18 cellular contexts compared by ENCODE assay signal in genomic region chr1:223775054-223775453, GRCh38.
DNase-seq lines count a peak whose midpoint lies in the region; ATAC-seq and TF ChIP-seq lines count a peak whose summit lies in the region.
"Had no signal": no experiment of that assay in that cellular context is flagged by ENCODE, and none has a peak within 500 bp of the region (broad histone marks: within the 10 kb centered on the region; RNA-seq: fewer than 3 reads in every experiment).

No MANE protein-coding gene starts in this region.

- H3K4me3 ChIP-seq in CD8-positive, alpha-beta memory T cell (ENCODE audit: low read length) = no peak overlapping the region
- H3K4me3 ChIP-seq in PC-9 = no peak overlapping the region
- H3K4me3 ChIP-seq: SK-N-MC had no signal

- BruUV-seq in PC-9 (replicated peaks; lab: Mats Ljungman, UMichigan) = no TSS peak

- no peak for DNase-seq in CD8-positive, alpha-beta memory T cell
- DNase-seq in PC-9 = no peak
- no peak for DNase-seq in effector memory CD8-positive, alpha-beta T cell
- DNase-seq in sciatic nerve (ENCODE audit: low spot score) = no peak
- no peak for DNase-seq in NCI-H1417 (lab: John Stamatoyannopoulos, UW)
- no peak for DNase-seq in type B pancreatic cell (ENCODE audit: extremely low spot score, unreplicated experiment)
- DNase-seq: activated CD4-positive, alpha-beta T cell treated with anti-CD3 and anti-CD28 coated beads for 1 hour; activated effector memory CD4-positive, alpha-beta T cell treated with Interleukin-2 at 50 U/mL for 16 hours; cortex of kidney; glutamatergic neuron; NCI-H1436 treated with DMSO at 0.1 percent for 48 hours; NCI-H774 had no signal

- TF ChIP-seq CTCF in PC-9 (conservative IDR thresholded peaks at IDR 0.05) = no peak
- TF ChIP-seq CTCF in type B pancreatic cell (conservative IDR thresholded peaks at IDR 0.05) = no peak

- no peaks in the 10 kb centered on the region for H3K9me3 Mint-ChIP-seq in CD8-positive, alpha-beta memory T cell
- no peaks in the 10 kb centered on the region for H3K9me3 Mint-ChIP-seq in effector memory CD8-positive, alpha-beta T cell
- no peaks in the 10 kb centered on the region for H3K9me3 Mint-ChIP-seq in type B pancreatic cell

- no peak for ATAC-seq in effector memory CD8-positive, alpha-beta T cell (replicated peaks)
- ATAC-seq in sciatic nerve (peak; percentile 28), HG03354 (IDR thresholded peaks at IDR 0.05; ENCODE audit: poor library complexity, severe bottlenecking, unreplicated experiment) (no peak), GM18519 (IDR thresholded peaks at IDR 0.05; ENCODE audit: low FRiP score, unreplicated experiment) (no peak)
- ATAC-seq: HepG2, left lobe of liver had no signal

- H3K4me1 ChIP-seq in CD8-positive, alpha-beta memory T cell (ENCODE audit: insufficient read depth, low read length) = peaks cover 18% of the 10 kb centered on the region
- H3K4me1 ChIP-seq in PC-9 (replicated peaks; ENCODE audit: insufficient read depth) = peaks cover 73% of the 10 kb centered on the region

- H2AFZ ChIP-seq in PC-9 = no peak overlapping the region

- H3K79me2 ChIP-seq in PC-9 (ENCODE audit: low read depth) = peaks cover 12% of the 10 kb centered on the region; the same call in 1 of the 2 replicates

- H3K9me3 ChIP-seq in CD8-positive, alpha-beta memory T cell (ENCODE audit: low read length) = no peaks in the 10 kb centered on the region
- no peaks in the 10 kb centered on the region for H3K9me3 ChIP-seq in PC-9 (ENCODE audit: insufficient read depth, low read depth)
- H3K9me3 ChIP-seq: neutrophil had no signal

- H3K27me3 Mint-ChIP-seq in CD8-positive, alpha-beta memory T cell = no peaks in the 10 kb centered on the region
- no peaks in the 10 kb centered on the region for H3K27me3 Mint-ChIP-seq in effector memory CD8-positive, alpha-beta T cell
- no peaks in the 10 kb centered on the region for H3K27me3 Mint-ChIP-seq in type B pancreatic cell

- no peak overlapping the region for H3K27ac ChIP-seq in CD8-positive, alpha-beta memory T cell (ENCODE audit: low read depth, low read length)
- peak overlapping the region; percentile 86 for H3K27ac ChIP-seq in PC-9
- H3K27ac ChIP-seq: neutrophil, SK-N-MC had no signal

- H3K36me3 ChIP-seq in CD8-positive, alpha-beta memory T cell (ENCODE audit: insufficient read depth, low read length) = peaks cover 49% of the 10 kb centered on the region
- H3K36me3 ChIP-seq in PC-9 (ENCODE audit: low read depth) = peaks cover 60% of the 10 kb centered on the region

- peaks cover 82% of the 10 kb centered on the region for H3F3A ChIP-seq in PC-9 (ENCODE audit: insufficient read depth, low read depth)

- H3K27me3 ChIP-seq in CD8-positive, alpha-beta memory T cell (ENCODE audit: insufficient read depth, low read length, poor library complexity, severe bottlenecking) = no peaks in the 10 kb centered on the region
- H3K27me3 ChIP-seq in PC-9 (ENCODE audit: insufficient read depth, low read depth) = no peaks in the 10 kb centered on the region
- H3K27me3 ChIP-seq: neutrophil had no signal

- H3K9me2 ChIP-seq in PC-9 (ENCODE audit: insufficient read depth) = no peaks in the 10 kb centered on the region

- no peak overlapping the region for H3K4me3 Mint-ChIP-seq in CD8-positive, alpha-beta memory T cell
- H3K4me3 Mint-ChIP-seq in effector memory CD8-positive, alpha-beta T cell = no peak overlapping the region
- no peak overlapping the region for H3K4me3 Mint-ChIP-seq in type B pancreatic cell

- peak overlapping the region in 5 of 8 donors; percentile 21 to 70 (median 38) for H3K27ac Mint-ChIP-seq in CD8-positive, alpha-beta memory T cell
- H3K27ac Mint-ChIP-seq in effector memory CD8-positive, alpha-beta T cell = peak overlapping the region; percentile 74 to 88
- H3K27ac Mint-ChIP-seq in type B pancreatic cell = no peak overlapping the region

- 0 out of 2 replicates have a peak overlapping the region, but pooled peaks have one; percentile 57 for H3K4me2 ChIP-seq in PC-9

- peaks cover 8 to 93% (median 22%) of the 10 kb centered on the region in 3 donors for H3K36me3 Mint-ChIP-seq in CD8-positive, alpha-beta memory T cell
- H3K36me3 Mint-ChIP-seq in effector memory CD8-positive, alpha-beta T cell (ENCODE audit: insufficient read depth) = peaks cover 82% of the 10 kb centered on the region
- H3K36me3 Mint-ChIP-seq in type B pancreatic cell = peaks cover 51% of the 10 kb centered on the region

- no peaks in the 10 kb centered on the region for H4K20me1 ChIP-seq in PC-9 (ENCODE audit: insufficient read depth)

- peaks cover 20 to 34% (median 22%) of the 10 kb centered on the region in 3 donors for H3K4me1 Mint-ChIP-seq in CD8-positive, alpha-beta memory T cell
- H3K4me1 Mint-ChIP-seq in effector memory CD8-positive, alpha-beta T cell (ENCODE audit: low read depth in 2 of 2) = peaks cover 15 to 17% of the 10 kb centered on the region in 2 donors
- H3K4me1 Mint-ChIP-seq in type B pancreatic cell (ENCODE audit: unreplicated experiment) = peaks cover 31% of the 10 kb centered on the region

- POLR2A ChIA-PET in CD8-positive, alpha-beta memory T cell (lab: Charles Lee) = no interaction called here
- POLR2A ChIA-PET in PC-9 (lab: Charles Lee; ENCODE audit: unreplicated experiment) = interaction anchor here (0.7 kb wide), 2 partner anchors 56 to 1551 kb away, joined by 3 to 7 read pairs; no protein-coding TSS in a partner anchor

- intact Hi-C loops in PC-9 (cut with micrococcal nuclease; ENCODE audit: unreplicated experiment) = no loop called here
- intact Hi-C loops in sciatic nerve (cut with DNase I) = no loop called here

- CTCF ChIA-PET in CD8-positive, alpha-beta memory T cell (lab: Charles Lee) = interaction anchor here (0.9 to 1.4 kb wide), 3 partner anchors 26 to 76 kb away, joined by 3 to 4 read pairs (median 3); no protein-coding TSS in a partner anchor
- CTCF ChIA-PET in PC-9 (lab: Charles Lee) = interaction anchor here (1.4 kb wide), 1 partner anchor 25 kb away, joined by 8 read pairs; no protein-coding TSS in a partner anchor
